8 cellular contexts compared by ENCODE assay signal in the genomic region with DNA sequence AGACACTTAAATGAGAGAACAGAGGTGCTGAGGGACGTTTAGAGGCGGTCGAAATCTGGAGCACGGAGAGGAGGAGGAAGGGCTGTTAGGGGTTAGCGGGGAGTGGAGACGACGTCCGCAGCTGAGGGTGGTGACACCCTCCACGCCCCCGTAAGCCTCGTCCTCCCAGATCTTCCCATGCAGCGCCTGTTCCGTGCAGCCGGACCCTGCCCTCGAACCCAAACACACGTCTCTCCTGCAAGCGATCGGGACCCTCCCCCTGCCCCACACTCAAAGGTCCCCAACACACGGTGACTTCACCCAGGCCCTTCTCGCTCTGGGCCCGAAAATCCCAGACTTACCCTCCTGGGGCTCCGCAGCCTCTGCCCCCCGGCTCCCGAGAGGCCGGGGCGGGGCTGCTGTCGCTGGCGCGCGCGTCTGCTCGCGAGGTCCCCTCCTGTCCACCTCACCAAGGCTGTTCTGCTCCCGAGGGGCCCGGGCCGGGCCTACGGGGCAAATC. TPM values are rescaled to one million over a fixed set of nuclear protein-coding genes. Genes with fewer than 3 reads are reported as not detected.
DNase-seq lines count a peak whose midpoint lies in the region; ATAC-seq and TF ChIP-seq lines count a peak whose summit lies in the region.
"Not testable (repeated sequence)": the region's sequence is repeated elsewhere in the genome, so short reads cannot be mapped to it uniquely, and the experiment has no call there.

No MANE protein-coding gene starts in this region.

- H3K9me3 Mint-ChIP-seq in activated B cell treated with CpG ODN at 0.5 μM for 24 hours: not testable (repeated sequence)

- intact Hi-C loops in activated B cell treated with CpG ODN at 0.5 μM for 24 hours (cut with micrococcal nuclease): loop anchor here (5.0 kb wide), 2 partner anchors 90 to 455 kb away; a partner anchor contains a TSS
- intact Hi-C loops in body of pancreas (cut with DNase I); uterus (cut with DNase I; ENCODE audit: low total_unique reads): not testable (repeated sequence)

- H3K36me3 Mint-ChIP-seq in activated B cell treated with CpG ODN at 0.5 μM for 24 hours (ENCODE audit: low read depth): peaks cover 37% of the 10 kb centered on the region

- WGBS in body of pancreas, 2 donors: 0 to 1% methylated on average over 16 to 28 of the region's 37 CpGs
- 1 to 4% methylated on average over 14 to 19 of the region's 37 CpGs for WGBS in mesodermal cell (ENCODE audit: insufficient coverage in 2 of 2), 2 experiments

- peak overlapping the region; percentile 48 to 87 (median 75) for H3K27ac ChIP-seq in body of pancreas
- peak overlapping the region; percentile 82 for H3K27ac ChIP-seq in mesodermal cell (ENCODE audit: low read depth, low read length, severe bottlenecking)
- peak overlapping the region; percentile 40 to 77 for H3K27ac ChIP-seq in uterus

- peak overlapping the region; percentile 94 for H3K27ac Mint-ChIP-seq in activated B cell treated with CpG ODN at 0.5 μM for 24 hours

- POLR2A ChIA-PET in GM10248 (lab: Yijun Ruan, JAX); activated B cell treated with CpG ODN at 0.5 μM for 24 hours (lab: Charles Lee): not testable (repeated sequence)

- DNase-seq in GM10248 (ENCODE audit: extremely low spot score) (peak; percentile 9), NB4 (ENCODE audit: low read depth) (peak; percentile 58), body of pancreas (peak in 1 of 4 donors; percentile 14)
- DNase-seq in activated B cell treated with CpG ODN at 0.5 μM for 24 hours; fibroblast of villous mesenchyme (ENCODE audit: low read depth); skeletal muscle cell (ENCODE audit: low read depth); uterus: not testable (repeated sequence)

- not testable (repeated sequence) for TF ChIP-seq POLR2A in NB4 (IDR thresholded peaks at IDR 0.05; ENCODE audit: extremely low read depth, insufficient read length); body of pancreas (IDR thresholded peaks at IDR 0.05); uterus (IDR thresholded peaks at IDR 0.05)

- peaks cover 23% of the 10 kb centered on the region for H3K4me1 Mint-ChIP-seq in activated B cell treated with CpG ODN at 0.5 μM for 24 hours

- CTCF ChIA-PET in GM10248 (lab: Yijun Ruan, JAX); activated B cell treated with CpG ODN at 0.5 μM for 24 hours (lab: Charles Lee): not testable (repeated sequence)

- peak; percentile 4 for ATAC-seq in activated B cell treated with CpG ODN at 0.5 μM for 24 hours (ENCODE audit: low read depth)
- not testable (repeated sequence) for ATAC-seq in body of pancreas

- H3K4me3 Mint-ChIP-seq in activated B cell treated with CpG ODN at 0.5 μM for 24 hours: peak overlapping the region; percentile 94

- H3K36me3 ChIP-seq in body of pancreas (replicated peaks in 1 of 2; ENCODE audit: insufficient read depth in 1 of 2, low read depth in 2 of 2) (peaks cover 0 to 14% of the 10 kb centered on the region in 2 donors), mesodermal cell (ENCODE audit: control insufficient read depth, insufficient read depth, low read length) (peaks cover 36% of the 10 kb centered on the region)
- H3K36me3 ChIP-seq in uterus: not testable (repeated sequence)

- TF ChIP-seq CTCF in GM10248 (IDR thresholded peaks at IDR 0.05; ENCODE audit: control extremely low read depth, extremely low read depth, low read depth, missing control alignments); NB4 (IDR thresholded peaks at IDR 0.05; ENCODE audit: low read depth, low read length); activated B cell treated with CpG ODN at 0.5 μM for 24 hours (IDR thresholded peaks at IDR 0.05); body of pancreas (IDR thresholded peaks at IDR 0.05); fibroblast of villous mesenchyme (IDR thresholded peaks at IDR 0.05; ENCODE audit: insufficient read depth, low read depth, low read length); uterus (IDR thresholded peaks at IDR 0.05): not testable (repeated sequence)

- H3K4me1 ChIP-seq in body of pancreas (peaks cover 18% of the 10 kb centered on the region), mesodermal cell (ENCODE audit: control insufficient read depth, insufficient read depth, low read length, poor library complexity, severe bottlenecking) (peaks cover 10% of the 10 kb centered on the region)
- not testable (repeated sequence) for H3K4me1 ChIP-seq in uterus

- H3K4me3 ChIP-seq in NB4 (ENCODE audit: low read depth, low read length) (peak overlapping the region; percentile 77), body of pancreas (peak overlapping the region; percentile 71 to 91), fibroblast of villous mesenchyme (ENCODE audit: low read depth, low read length) (peak overlapping the region; percentile 86), mesodermal cell (ENCODE audit: extremely low read depth, insufficient read depth, low read length, poor library complexity, severe bottlenecking) (peak overlapping the region; percentile 92), skeletal muscle cell (ENCODE audit: low read depth, low read length) (peak overlapping the region; percentile 90), uterus (peak overlapping the region; percentile 64 to 78)

- H3K9me3 ChIP-seq in body of pancreas; mesodermal cell (ENCODE audit: control insufficient read depth, low read length); uterus: not testable (repeated sequence)

- not testable (repeated sequence) for H3K27me3 Mint-ChIP-seq in activated B cell treated with CpG ODN at 0.5 μM for 24 hours

- not testable (repeated sequence) for H3K27me3 ChIP-seq in body of pancreas, uterus

RNA-seq across cellular contexts. Expression of a gene that starts 35.2 kb away (rescaled TPM):
- total RNA-seq in activated B cell treated with CpG ODN at 0.5 μM for 24 hours (0.20 TPM in 1 of 2 replicates, not detected in the other), body of pancreas (not detected), fibroblast of villous mesenchyme (not detected in 2 replicates), uterus (not detected)
- polyA plus RNA-seq in mesodermal cell (2013, experiment 1 of 2): not detected
- not detected for polyA plus RNA-seq in mesodermal cell (2013, experiment 2 of 2)

RNA-seq across cellular contexts. Expression of a gene that starts 41.2 kb away (rescaled TPM):
- 58.5 and 63.9 TPM in 2 replicates for total RNA-seq in activated B cell treated with CpG ODN at 0.5 μM for 24 hours
- 10 to 100 TPM; 16.6 to 23.4 TPM for total RNA-seq in body of pancreas
- 9.7 and 10.8 TPM in 2 replicates for total RNA-seq in fibroblast of villous mesenchyme
- polyA plus RNA-seq in mesodermal cell (2013, experiment 1 of 2): 32.4 TPM
- polyA plus RNA-seq in mesodermal cell (2013, experiment 2 of 2): 33.3 TPM
- total RNA-seq in uterus: 10 to 100 TPM in 2 of 4 donors, 1 to 10 TPM in 2; 2.1 to 68.3 (median 13.5) TPM
